Comparison of ENCODE assay signal across 8 cellular contexts in genomic region chr7:144812379-144813283, GRCh38. TPM values are rescaled to one million over a fixed set of nuclear protein-coding genes. Genes with fewer than 3 reads are reported as not detected.
DNase-seq lines count a peak whose midpoint lies in the region; ATAC-seq and TF ChIP-seq lines count a peak whose summit lies in the region.

No MANE protein-coding gene starts in this region.

- no peaks in the 10 kb centered on the region for H3K9me2 ChIP-seq in Karpas-422 (replicated peaks; ENCODE audit: insufficient read depth, low read length)

- H3K79me2 ChIP-seq in Karpas-422 (ENCODE audit: low read length): no peaks in the 10 kb centered on the region

- no peak for TF ChIP-seq CTCF in adrenal gland (IDR thresholded peaks at IDR 0.05)

- H2AFZ ChIP-seq in Karpas-422 (ENCODE audit: low read length): peak overlapping the region; percentile 26; the same call in 1 of the 2 replicates

- WGBS in adrenal gland, 4 donors: 66 to 72% (median 70%) methylated on average over 5 of the region's 5 CpGs

- no peaks in the 10 kb centered on the region for H3K36me3 ChIP-seq in Karpas-422 (ENCODE audit: insufficient read depth, low read length)
- H3K36me3 ChIP-seq in adrenal gland (replicated peaks in 1 of 2): no peaks in the 10 kb centered on the region

- H3K27ac ChIP-seq in Karpas-422 (ENCODE audit: low read length) (no peak overlapping the region), adrenal gland (no peak overlapping the region)

- H3K9me3 ChIP-seq in Karpas-422 (ENCODE audit: low read length): no peaks in the 10 kb centered on the region
- H3K9me3 ChIP-seq in adrenal gland (replicated peaks in 1 of 3): no peaks in the 10 kb centered on the region

- no peaks in the 10 kb centered on the region for H3K4me1 ChIP-seq in Karpas-422 (ENCODE audit: low read length)
- H3K4me1 ChIP-seq in adrenal gland (replicated peaks in 1 of 2): no peaks in the 10 kb centered on the region

- no peak for DNase-seq in Karpas-422
- peak; percentile 15 for DNase-seq in effector CD8-positive, alpha-beta T cell (lab: John Stamatoyannopoulos, UW)
- DNase-seq in adrenal gland: no peak
- DNase-seq in Ammon's horn (ENCODE audit: low spot score): no peak
- DNase-seq in T1000 (lab: John Stamatoyannopoulos, UW): no peak
- no peak for DNase-seq in medulla oblongata (ENCODE audit: extremely low spot score)

- H3K4me3 ChIP-seq in Karpas-422 (ENCODE audit: low read length) (no peak overlapping the region), adrenal gland (no peak overlapping the region)

- no peak for TF ChIP-seq POLR2A in adrenal gland (IDR thresholded peaks at IDR 0.05)

- ATAC-seq in GM18511 (IDR thresholded peaks at IDR 0.05; ENCODE audit: unreplicated experiment) (peak; percentile 97), GM21619 (IDR thresholded peaks at IDR 0.05; ENCODE audit: unreplicated experiment) (peak; percentile 92)

- H4K20me1 ChIP-seq in Karpas-422 (ENCODE audit: insufficient read depth, low read depth, low read length): no peaks in the 10 kb centered on the region

- H3K27me3 ChIP-seq in Karpas-422 (ENCODE audit: low read length) (no peaks in the 10 kb centered on the region), adrenal gland (no peaks in the 10 kb centered on the region)

- no peak overlapping the region for H3K4me2 ChIP-seq in Karpas-422 (ENCODE audit: low read depth, low read length, poor library complexity, severe bottlenecking)

- intact Hi-C loops in adrenal gland (cut with DNase I): no loop called here

- H3K9ac ChIP-seq in Karpas-422 (ENCODE audit: low read length): no peak overlapping the region

RNA-seq across cellular contexts. Expression of gene TPK1, which starts 23.2 kb away (rescaled TPM):
- total RNA-seq in Karpas-422 (2014; rRNA removed; shearing (Covaris generic); ENCODE audit: low replicate concordance): 2.8 and 11.5 TPM in 2 replicates
- total RNA-seq in adrenal gland: 10 to 100 TPM in 5 of 8 donors, 1 to 10 TPM in 3; 6.3 to 10.6 (median 10.1) TPM
- polyA plus RNA-seq in adrenal gland: 1 to 10 TPM; 3.7 to 9.6 (median 4.6) TPM
